Comparison of ENCODE assay signal across 20 cellular contexts in genomic region chr12:66636771-66637170, GRCh38. TPM values are rescaled to one million over a fixed set of nuclear protein-coding genes. Genes with fewer than 3 reads are reported as not detected.
DNase-seq lines count a peak whose midpoint lies in the region; ATAC-seq, FAIRE-seq and TF ChIP-seq lines count a peak whose summit lies in the region.
"Had no signal": no experiment of that assay in that cellular context is flagged by ENCODE, and none has a peak within 500 bp of the region (broad histone marks: within the 10 kb centered on the region; RNA-seq: fewer than 3 reads in every experiment).

No MANE protein-coding gene starts in this region.

- H3K36me3 ChIP-seq in pancreas = no peaks in the 10 kb centered on the region

- peak; percentile 98 for ATAC-seq in Right ventricle myocardium superior (ENCODE audit: poor library complexity)
- ATAC-seq in pancreas = peak; percentile 89 to 99 (median 95)
- no peak for ATAC-seq in HG03378 (IDR thresholded peaks at IDR 0.05; ENCODE audit: unreplicated experiment)
- ATAC-seq: activated CD8-positive, alpha-beta T cell treated with anti-CD3 and anti-CD28 coated beads for 36 hours; activated naive CD8-positive, alpha-beta T cell treated with anti-CD3 and anti-CD28 coated beads, Interleukin-2, amount 50 U/mL, for 24 hours; stimulated activated memory B cell treated with anti-CD40 and anti-IgM and Interleukin-4, amounts not matched to agents 10 μg/mL and 1 μg/mL and 100 μg/mL, for 72 hours had no signal

- no peak for FAIRE-seq in pancreas (lab: Jason Lieb, UNC)

- no peak for TF ChIP-seq CTCF in pancreas (IDR thresholded peaks at IDR 0.05)

- no peak overlapping the region for H3K4me3 ChIP-seq in pancreas

- no peaks in the 10 kb centered on the region for H3K27me3 ChIP-seq in pancreas

- in situ Hi-C loops in KBM-7 (cut with MboI; ENCODE audit: low pct_unique_long_range_greater_than_20kb, low sequenced_read_pairs) = no loop called here

- H3K27ac ChIP-seq in pancreas = no peak overlapping the region
- H3K27ac ChIP-seq: HL-60, VCaP had no signal

- H3K4me1 ChIP-seq in pancreas = no peaks in the 10 kb centered on the region

- no peaks in the 10 kb centered on the region for H3K9me3 ChIP-seq in pancreas

- DNase-seq in Right ventricle myocardium superior = peak; percentile 56
- DNase-seq in cardiac septum (ENCODE audit: low spot score) = no peak
- DNase-seq in islet precursor cell = peak; percentile 66
- peak in 4 of 6 donors; percentile 27 to 60 (median 37) for DNase-seq in pancreas
- DNase-seq in DMS79 treated with DMSO at 0.1 percent for 48 hours (lab: John Stamatoyannopoulos, UW) = no peak
- no peak for DNase-seq in NCI-H128 (lab: John Stamatoyannopoulos, UW; ENCODE audit: unreplicated experiment)
- no peak for DNase-seq in KBM-7
- DNase-seq: activated CD8-positive, alpha-beta T cell treated with anti-CD3 and anti-CD28 coated beads for 36 hours; activated naive CD8-positive, alpha-beta T cell treated with anti-CD3 and anti-CD28 coated beads, Interleukin-2, amount 50 U/mL, for 24 hours; KG1; NCI-H1048; NCI-H82; stimulated activated CD4-positive, alpha-beta T cell treated with anti-CD3 and anti-CD28 coated beads, Interleukin-12 subunit alpha, Interleukin-12 subunit beta, amount 100 ng/mL, for 4 hours; SW 1271 had no signal

- WGBS in pancreas, 2 donors = 44 to 52% methylated on average over 3 of the region's 3 CpGs

- intact Hi-C loops in Right ventricle myocardium superior (cut with DNase I) = no loop called here
- intact Hi-C loops in cardiac septum (cut with DNase I) = no loop called here
- intact Hi-C loops in pancreas (cut with DNase I) = no loop called here

RNA-seq across cellular contexts. Expression of gene GRIP1, which starts 42.1 kb away (rescaled TPM):
- total RNA-seq in Right ventricle myocardium superior (4.1 TPM), cardiac septum (0.81 TPM), pancreas (1 to 10 TPM; 4.3 to 6.8 (median 5.2) TPM)
- under 1 TPM; 0.89 to 0.95 TPM for polyA plus RNA-seq in pancreas
- total RNA-seq: A172; activated T-helper 1 cell treated with anti-CD3 and anti-CD28 coated beads, Interleukin-12 subunit alpha, Interleukin-12 subunit beta, Interleukin-2, Interleukin-4 antibody, amounts not matched to agents 30 ng/mL and 10 ng/mL and 1 ng/mL, durations not matched to agents 14 hours and 24 hours and 36 hours had no signal

Comparison
In these comparisons a context has a peak if more than half of its experiments do, and no peak if none do; other contexts are left out.
1. DNase-seq: peak in Right ventricle myocardium superior (single experiment), islet precursor cell (single experiment) and pancreas (4 of 6); none in cardiac septum (single experiment), DMS79 treated with DMSO at 0.1 percent for 48 hours (single experiment), NCI-H128 (single experiment) and KBM-7 (single experiment).